ENCODE assay signal across 16 cellular contexts in the genomic region with DNA sequence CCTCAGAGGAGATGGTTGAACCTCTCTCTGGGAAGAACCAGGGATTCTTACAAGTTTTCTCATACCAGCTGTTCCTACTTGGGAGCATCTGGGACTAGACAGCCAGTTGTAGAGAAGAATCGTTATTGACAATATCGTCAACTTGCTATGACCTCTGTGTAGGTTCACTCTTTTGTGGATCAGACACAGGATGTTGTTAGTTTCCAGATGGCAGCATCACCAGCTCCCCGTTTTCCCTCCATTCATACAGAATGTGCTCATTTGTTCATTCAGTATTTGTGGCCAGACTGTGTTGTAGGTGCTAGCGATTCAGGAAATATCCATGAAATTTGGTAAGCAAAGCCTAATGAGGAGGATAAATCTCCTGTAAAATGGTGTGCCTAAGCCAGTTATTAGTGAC. TPM values are rescaled to one million over a fixed set of nuclear protein-coding genes. Genes with fewer than 3 reads are reported as not detected.
DNase-seq lines count a peak whose midpoint lies in the region; TF ChIP-seq lines count a peak whose summit lies in the region.
"Had no signal": no experiment of that assay in that cellular context is flagged by ENCODE, and none has a peak within 500 bp of the region (broad histone marks: within the 10 kb centered on the region; RNA-seq: fewer than 3 reads in every experiment).

No MANE protein-coding gene starts in this region.

- TF ChIP-seq CTCF in type B pancreatic cell (conservative IDR thresholded peaks at IDR 0.05) = no peak

- peaks cover 12% of the 10 kb centered on the region for H3K4me1 Mint-ChIP-seq in activated CD4-positive, alpha-beta T cell treated with anti-CD3 and anti-CD28 coated beads, Interleukin-2, amount 10 ng/mL, durations not matched to agents 24 days and 14 days
- peaks cover 15% of the 10 kb centered on the region for H3K4me1 Mint-ChIP-seq in type B pancreatic cell (ENCODE audit: unreplicated experiment)

- intact Hi-C loops in activated CD4-positive, alpha-beta T cell treated with anti-CD3 and anti-CD28 coated beads, Interleukin-2, amount 10 ng/mL, durations not matched to agents 24 days and 14 days (cut with micrococcal nuclease) = no loop called here

- peaks cover 60% of the 10 kb centered on the region for H3K27me3 Mint-ChIP-seq in activated CD4-positive, alpha-beta T cell treated with anti-CD3 and anti-CD28 coated beads, Interleukin-2, amount 10 ng/mL, durations not matched to agents 24 days and 14 days
- H3K27me3 Mint-ChIP-seq in type B pancreatic cell = peaks cover 51% of the 10 kb centered on the region

- peak; percentile 19 for DNase-seq in activated CD4-positive, alpha-beta T cell treated with anti-CD3 and anti-CD28 coated beads, Interleukin-2, amount 10 ng/mL, durations not matched to agents 24 days and 14 days
- no peak for DNase-seq in activated CD4-positive, alpha-beta T cell treated with anti-CD3 and anti-CD28 coated beads, Interleukin-2, amount 50 U/mL, for 48 hours
- DNase-seq in type B pancreatic cell (ENCODE audit: extremely low spot score, unreplicated experiment) (no peak), dermis blood vessel endothelial cell (no peak), germinal center (ENCODE audit: low spot score) (no peak)
- DNase-seq: 8988T; C1 segment of cervical spinal cord; Calu3; CD4-positive, alpha-beta memory T cell; COR-L47; DMS79; EL; GDM1; H9 had no signal

- H3K9me3 Mint-ChIP-seq in activated CD4-positive, alpha-beta T cell treated with anti-CD3 and anti-CD28 coated beads, Interleukin-2, amount 10 ng/mL, durations not matched to agents 24 days and 14 days = no peaks in the 10 kb centered on the region
- no peaks in the 10 kb centered on the region for H3K9me3 Mint-ChIP-seq in type B pancreatic cell
- H3K9me3 Mint-ChIP-seq: GM23338 had no signal

- H3K4me3 Mint-ChIP-seq in activated CD4-positive, alpha-beta T cell treated with anti-CD3 and anti-CD28 coated beads, Interleukin-2, amount 10 ng/mL, durations not matched to agents 24 days and 14 days = no peak overlapping the region
- peak overlapping the region; percentile 18 for H3K4me3 Mint-ChIP-seq in type B pancreatic cell
- H3K4me3 Mint-ChIP-seq: CD4-positive, alpha-beta memory T cell; GM23338; H9 had no signal

- H3K36me3 Mint-ChIP-seq in activated CD4-positive, alpha-beta T cell treated with anti-CD3 and anti-CD28 coated beads, Interleukin-2, amount 10 ng/mL, durations not matched to agents 24 days and 14 days (ENCODE audit: low read depth) = peaks cover 1% of the 10 kb centered on the region
- peaks cover 6% of the 10 kb centered on the region for H3K36me3 Mint-ChIP-seq in type B pancreatic cell
- H3K36me3 Mint-ChIP-seq: CD4-positive, alpha-beta memory T cell had no signal

- H3K27ac Mint-ChIP-seq in activated CD4-positive, alpha-beta T cell treated with anti-CD3 and anti-CD28 coated beads, Interleukin-2, amount 10 ng/mL, durations not matched to agents 24 days and 14 days = no peak overlapping the region
- H3K27ac Mint-ChIP-seq in type B pancreatic cell = no peak overlapping the region
- H3K27ac Mint-ChIP-seq: CD4-positive, alpha-beta memory T cell; GM23338; H9 had no signal

TF ChIP-seq in PFSK-1, 5 proteins besides CTCF, POLR2A, EP300 and RAD21:
- TF ChIP-seq SIN3A (IDR thresholded peaks at IDR 0.05; ENCODE audit: borderline replicate concordance, insufficient read depth, low read length) (0 out of 2 replicates have a peak, but pooled peaks have one; percentile 61), FOXP2 (optimal IDR thresholded peaks at IDR 0.05; ENCODE audit: borderline replicate concordance, extremely low read depth, extremely low read length, insufficient read depth) (peak; percentile 76), POLR2AphosphoS5 (IDR thresholded peaks at IDR 0.05; ENCODE audit: low read depth, low read length) (no peak; the same call in 1 of the 2 replicates)
- TF ChIP-seq, protein P1, sequence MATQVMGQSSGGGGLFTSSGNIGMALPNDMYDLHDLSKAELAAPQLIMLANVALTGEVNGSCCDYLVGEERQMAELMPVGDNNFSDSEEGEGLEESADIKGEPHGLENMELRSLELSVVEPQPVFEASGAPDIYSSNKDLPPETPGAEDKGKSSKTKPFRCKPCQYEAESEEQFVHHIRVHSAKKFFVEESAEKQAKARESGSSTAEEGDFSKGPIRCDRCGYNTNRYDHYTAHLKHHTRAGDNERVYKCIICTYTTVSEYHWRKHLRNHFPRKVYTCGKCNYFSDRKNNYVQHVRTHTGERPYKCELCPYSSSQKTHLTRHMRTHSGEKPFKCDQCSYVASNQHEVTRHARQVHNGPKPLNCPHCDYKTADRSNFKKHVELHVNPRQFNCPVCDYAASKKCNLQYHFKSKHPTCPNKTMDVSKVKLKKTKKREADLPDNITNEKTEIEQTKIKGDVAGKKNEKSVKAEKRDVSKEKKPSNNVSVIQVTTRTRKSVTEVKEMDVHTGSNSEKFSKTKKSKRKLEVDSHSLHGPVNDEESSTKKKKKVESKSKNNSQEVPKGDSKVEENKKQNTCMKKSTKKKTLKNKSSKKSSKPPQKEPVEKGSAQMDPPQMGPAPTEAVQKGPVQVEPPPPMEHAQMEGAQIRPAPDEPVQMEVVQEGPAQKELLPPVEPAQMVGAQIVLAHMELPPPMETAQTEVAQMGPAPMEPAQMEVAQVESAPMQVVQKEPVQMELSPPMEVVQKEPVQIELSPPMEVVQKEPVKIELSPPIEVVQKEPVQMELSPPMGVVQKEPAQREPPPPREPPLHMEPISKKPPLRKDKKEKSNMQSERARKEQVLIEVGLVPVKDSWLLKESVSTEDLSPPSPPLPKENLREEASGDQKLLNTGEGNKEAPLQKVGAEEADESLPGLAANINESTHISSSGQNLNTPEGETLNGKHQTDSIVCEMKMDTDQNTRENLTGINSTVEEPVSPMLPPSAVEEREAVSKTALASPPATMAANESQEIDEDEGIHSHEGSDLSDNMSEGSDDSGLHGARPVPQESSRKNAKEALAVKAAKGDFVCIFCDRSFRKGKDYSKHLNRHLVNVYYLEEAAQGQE (IDR thresholded peaks at IDR 0.05; ENCODE audit: insufficient read depth in 1 of 2, low read depth in 2 of 2, low read length in 2 of 2) = peak in 1 of 2 experiments; percentile 31; a peak in 1 of 4 replicates

RNA-seq across cellular contexts. Expression of gene PDE8B, which starts 3.7 kb away (rescaled TPM):
- total RNA-seq in activated CD4-positive, alpha-beta T cell treated with anti-CD3 and anti-CD28 coated beads, Interleukin-2, amount 10 ng/mL, durations not matched to agents 24 days and 14 days = 0.17 and 0.19 TPM in 2 replicates
- polyA plus RNA-seq in PFSK-1 (2012; ENCODE audit: insufficient read length, low read depth) = 9.8 TPM
- total RNA-seq in type B pancreatic cell (ENCODE audit: low replicate concordance) (16.7 and 69.8 TPM in 2 replicates), dermis blood vessel endothelial cell (under 0.01 TPM in 2 replicates)
- total RNA-seq: CD4-positive, alpha-beta memory T cell had no signal

Comparison
In these comparisons a context has a peak if more than half of its experiments do, and no peak if none do; other contexts are left out.
1. RNA of gene PDE8B, which starts 3.7 kb away (total RNA-seq): 16.7 to 69.8 TPM in type B pancreatic cell; 0.17 to 0.19 TPM in activated CD4-positive, alpha-beta T cell treated with anti-CD3 and anti-CD28 coated beads, Interleukin-2, amount 10 ng/mL, durations not matched to agents 24 days and 14 days and under 0.01 TPM in dermis blood vessel endothelial cell; every median in the first group is over 10 times any median in the second.